In the genomic region with DNA sequence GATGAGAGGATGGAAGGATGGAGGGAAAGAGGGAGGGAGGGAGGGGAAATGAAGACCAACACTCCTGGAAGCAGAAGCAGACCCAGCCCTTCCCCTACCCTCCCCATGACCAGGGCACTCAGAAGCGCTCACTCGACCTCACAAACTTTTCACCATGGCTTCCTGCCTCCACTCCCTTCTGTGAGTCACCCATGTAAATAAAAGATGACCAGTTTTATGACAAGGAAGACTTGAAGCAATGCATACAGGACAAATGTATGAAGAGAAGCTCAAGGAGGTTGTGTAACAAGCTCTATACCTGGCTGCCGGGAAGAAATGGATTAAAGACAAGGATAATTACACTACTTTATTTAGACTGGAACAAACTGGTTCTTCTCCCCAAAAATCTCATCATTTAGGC, we compare ENCODE assay signal across 11 cellular contexts.
DNase-seq lines count a peak whose midpoint lies in the region; ATAC-seq and TF ChIP-seq lines count a peak whose summit lies in the region.
"Had no signal": no experiment of that assay in that cellular context is flagged by ENCODE, and none has a peak within 500 bp of the region (broad histone marks: within the 10 kb centered on the region; RNA-seq: fewer than 3 reads in every experiment).

No MANE protein-coding gene starts in this region.

- H3K79me2 ChIP-seq in fibroblast of lung (ENCODE audit: control insufficient read depth, insufficient read depth, low read length) (peaks cover 8% of the 10 kb centered on the region), smooth muscle cell (ENCODE audit: low read depth) (peaks cover 66% of the 10 kb centered on the region)

- H3K27me3 ChIP-seq in fibroblast of lung (ENCODE audit: control insufficient read depth, insufficient read depth, low read length) (no peaks in the 10 kb centered on the region), smooth muscle cell (ENCODE audit: low read depth) (no peaks in the 10 kb centered on the region)
- H3K27me3 ChIP-seq: sigmoid colon had no signal

- H3K4me1 ChIP-seq in fibroblast of lung (ENCODE audit: control insufficient read depth, extremely low read depth, insufficient read depth, low read length) (peaks cover 3% of the 10 kb centered on the region), smooth muscle cell (ENCODE audit: low read depth) (peaks cover 4% of the 10 kb centered on the region)

- H3K4me3 ChIP-seq in fibroblast of lung (replicated peaks in 1 of 4; ENCODE audit: control extremely low read depth in 1 of 4, insufficient read depth in 1 of 4, low read depth in 3 of 4, low read length in 4 of 4) (no peak overlapping the region), smooth muscle cell (no peak overlapping the region)
- H3K4me3 ChIP-seq: sigmoid colon had no signal

- no peak overlapping the region for H3K9ac ChIP-seq in fibroblast of lung (ENCODE audit: insufficient read depth, low read length)
- H3K9ac ChIP-seq in smooth muscle cell (ENCODE audit: low read depth), result no peak overlapping the region

- H3K4me2 ChIP-seq in fibroblast of lung (ENCODE audit: extremely low read depth, insufficient read depth, low read length) (no peak overlapping the region), smooth muscle cell (no peak overlapping the region)

- no peaks in the 10 kb centered on the region for H3F3A ChIP-seq in smooth muscle cell (ENCODE audit: low read depth)

- H2AFZ ChIP-seq in fibroblast of lung (ENCODE audit: low read length) (no peak overlapping the region), smooth muscle cell (ENCODE audit: low read depth) (no peak overlapping the region)

- no peak for TF ChIP-seq CTCF in fibroblast of lung (conservative IDR thresholded peaks at IDR 0.05 in 1 of 2, IDR thresholded peaks at IDR 0.05 in 1 of 2; ENCODE audit: low read depth in 1 of 2, low read length in 2 of 2)
- TF ChIP-seq CTCF in smooth muscle cell (IDR thresholded peaks at IDR 0.05; ENCODE audit: borderline replicate concordance, insufficient read depth, poor library complexity, severe bottlenecking), result no peak

- DNase-seq in HCEC 1CT (peak; percentile 65), RKO (ENCODE audit: low spot score) (peak; percentile 45), fibroblast of lung (ENCODE audit: low read depth in 2 of 2) (peak; percentile 52 to 59), smooth muscle cell (lab: John Stamatoyannopoulos, UW; ENCODE audit: unreplicated experiment) (no peak), AML-193 (lab: John Stamatoyannopoulos, UW) (no peak), SW 1271 (lab: John Stamatoyannopoulos, UW) (no peak), KG1 (lab: John Stamatoyannopoulos, UW) (no peak)
- DNase-seq: activated CD4-positive, alpha-beta T cell treated with anti-CD3 and anti-CD28 coated beads, Interleukin-2, amount 50 U/mL, for 48 hours; activated naive CD8-positive, alpha-beta T cell treated with anti-CD3 and anti-CD28 coated beads, Interleukin-2, amount 50 U/mL, for 24 hours; sigmoid colon had no signal

- H4K20me1 ChIP-seq in fibroblast of lung (ENCODE audit: control insufficient read depth, extremely low read depth, insufficient read depth, low read length) (no peaks in the 10 kb centered on the region), smooth muscle cell (ENCODE audit: low read depth) (peaks cover 64% of the 10 kb centered on the region)

- ATAC-seq in GM21515 (IDR thresholded peaks at IDR 0.05; ENCODE audit: unreplicated experiment), result no peak
- ATAC-seq: activated naive CD8-positive, alpha-beta T cell treated with anti-CD3 and anti-CD28 coated beads, Interleukin-2, amount 50 U/mL, for 24 hours had no signal

- WGBS in smooth muscle cell (ENCODE audit: low lambda C conversion rate), result 60% methylated on average over 3 of the region's 3 CpGs

- H3K9me3 ChIP-seq in fibroblast of lung (ENCODE audit: control insufficient read depth, insufficient read depth, low read depth, low read length), result no peaks in the 10 kb centered on the region
- H3K9me3 ChIP-seq in smooth muscle cell (replicated peaks; ENCODE audit: low read depth), result peaks cover 6% of the 10 kb centered on the region
- H3K9me3 ChIP-seq: sigmoid colon had no signal

- no peak overlapping the region for H3K27ac ChIP-seq in fibroblast of lung (ENCODE audit: insufficient read depth, low read length)
- peak overlapping the region; percentile 54 for H3K27ac ChIP-seq in smooth muscle cell (ENCODE audit: low read depth)
- H3K27ac ChIP-seq: sigmoid colon had no signal

- H3K36me3 ChIP-seq in fibroblast of lung (ENCODE audit: control insufficient read depth, insufficient read depth, low read length) (peaks cover 6% of the 10 kb centered on the region), smooth muscle cell (ENCODE audit: low read depth) (peaks cover 19% of the 10 kb centered on the region)

Comparison
In these comparisons a context has a peak if more than half of its experiments do, and no peak if none do; other contexts are left out.
1. DNase-seq: peak in HCEC 1CT (single experiment), RKO (single experiment) and fibroblast of lung (2 of 2); none in smooth muscle cell (single experiment), AML-193 (0 of 2), SW 1271 (0 of 2) and KG1 (single experiment).